8 cellular contexts compared by ENCODE assay signal in genomic region chr7:4479367-4480039, GRCh38.
A peak's percentile ranks its signal among the peaks of the same experiment; 100 is the strongest.
DNase-seq lines count a peak whose midpoint lies in the region; ATAC-seq, FAIRE-seq and TF ChIP-seq lines count a peak whose summit lies in the region.

No MANE protein-coding gene starts in this region.

- no TSS peak for BruUV-seq in HepG2 (replicated peaks; lab: Mats Ljungman, UMichigan)

- ATAC-seq in HepG2 (peak; percentile 90), GM18520 (IDR thresholded peaks at IDR 0.05; ENCODE audit: unreplicated experiment) (no peak), GM18861 (IDR thresholded peaks at IDR 0.05; ENCODE audit: unreplicated experiment) (no peak)
- no peak for ATAC-seq in natural killer cell treated with Interleukin-12 subunit alpha and Interleukin-12 subunit beta and Interleukin-15 and Interleukin-18, amount 100 ng/mL, for 72 hours

- H3K27ac Mint-ChIP-seq in natural killer cell treated with Interleukin-12 subunit alpha and Interleukin-12 subunit beta and Interleukin-15 and Interleukin-18, amount 100 ng/mL, for 72 hours: no peak overlapping the region

- no peak overlapping the region for H3K4me3 Mint-ChIP-seq in natural killer cell treated with Interleukin-12 subunit alpha and Interleukin-12 subunit beta and Interleukin-15 and Interleukin-18, amount 100 ng/mL, for 72 hours

- H3K4me2 ChIP-seq in HepG2 (ENCODE audit: low read depth, low read length): no peak overlapping the region

- H3K36me3 Mint-ChIP-seq in natural killer cell treated with Interleukin-12 subunit alpha and Interleukin-12 subunit beta and Interleukin-15 and Interleukin-18, amount 100 ng/mL, for 72 hours: peaks cover 8% of the 10 kb centered on the region

- POLR2A ChIA-PET in HepG2 (lab: Yijun Ruan, JAX): no interaction called here

- 29% methylated on average over 11 of the region's 12 CpGs for WGBS in HepG2 (ENCODE audit: low lambda C conversion rate)

- H3K4me1 Mint-ChIP-seq in natural killer cell treated with Interleukin-12 subunit alpha and Interleukin-12 subunit beta and Interleukin-15 and Interleukin-18, amount 100 ng/mL, for 72 hours (ENCODE audit: low read depth in 2 of 2): no peaks in the 10 kb centered on the region

- no peaks in the 10 kb centered on the region for H3K27me3 ChIP-seq in HepG2 (ENCODE audit: control insufficient read depth in 1 of 2, insufficient read depth in 2 of 2, low read length in 2 of 2)

- DNase-seq in Caki2 (ENCODE audit: low read depth) (peak; percentile 66), HCEC 1CT (peak; percentile 17), NCI-H510A treated with DMSO at 0.1 percent for 48 hours (lab: John Stamatoyannopoulos, UW) (peak; percentile 63), astrocyte of the hippocampus (ENCODE audit: low read depth, low spot score) (peak; percentile 74), HepG2 (ENCODE audit: low spot score) (peak; percentile 72)
- DNase-seq in natural killer cell treated with Interleukin-12 subunit alpha and Interleukin-12 subunit beta and Interleukin-15 and Interleukin-18, amount 100 ng/mL, for 72 hours (ENCODE audit: low spot score): no peak

- no peaks in the 10 kb centered on the region for H3K4me1 ChIP-seq in HepG2 (ENCODE audit: insufficient read depth, low read length)

- no peak overlapping the region for H3K27ac ChIP-seq in HepG2 (ENCODE audit: extremely low read length, insufficient read depth, low read length)

- H3K4me3 ChIP-seq in HepG2 (replicated peaks in 1 of 3; ENCODE audit: insufficient read depth in 1 of 3, low read depth in 2 of 3, low read length in 3 of 3): no peak overlapping the region

- H4K20me1 ChIP-seq in HepG2 (ENCODE audit: insufficient read depth, low read length): no peaks in the 10 kb centered on the region

- H3K27me3 Mint-ChIP-seq in natural killer cell treated with Interleukin-12 subunit alpha and Interleukin-12 subunit beta and Interleukin-15 and Interleukin-18, amount 100 ng/mL, for 72 hours: peaks cover 13 to 16% of the 10 kb centered on the region in 2 donors

- in situ Hi-C loops in Caki2 (cut with HindIII; ENCODE audit: low pct_unique_long_range_greater_than_20kb, low sequenced_read_pairs) (no loop called here), HepG2 (cut with HindIII; ENCODE audit: extremely low pct_ligation_motif_present, low pct_unique_long_range_greater_than_20kb) (loop anchor here (10.0 kb wide), 1 partner anchor 255 kb away; no protein-coding TSS in a partner anchor)

- H3K36me3 ChIP-seq in HepG2 (replicated peaks in 1 of 2; ENCODE audit: control insufficient read depth in 1 of 2, insufficient read depth in 2 of 2, low read length in 2 of 2): no peaks in the 10 kb centered on the region

- TF ChIP-seq CTCF in HepG2 (CRISPR knock-in tag; IDR thresholded peaks at IDR 0.05): peak; percentile 77

- intact Hi-C loops in HepG2 (cut with micrococcal nuclease; ENCODE audit: unreplicated experiment): loop anchor here (10.0 kb wide), 1 partner anchor 245 kb away; no protein-coding TSS in a partner anchor

- no peaks in the 10 kb centered on the region for H3K79me2 ChIP-seq in HepG2 (ENCODE audit: insufficient read depth, low read length)

- no peak overlapping the region for H2AFZ ChIP-seq in HepG2 (ENCODE audit: low read length)

- CTCF ChIA-PET in HepG2 (lab: Yijun Ruan, JAX; ENCODE audit: low intra/inter-chr PET ratio, low total read pairs): interaction anchor here (0.7 to 1.6 kb wide), 3 partner anchors 253 to 376 kb away, joined by 3 to 6 read pairs (median 3); no protein-coding TSS in a partner anchor

- peaks cover 13% of the 10 kb centered on the region for H3K9me3 ChIP-seq in HepG2 (ENCODE audit: low read length)

- 0 out of 2 replicates have a peak, but pooled peaks have one; percentile 32 for TF ChIP-seq RAD21 in HepG2 (CRISPR knock-in tag; IDR thresholded peaks at IDR 0.05)

- TF ChIP-seq EP300 in HepG2 (IDR thresholded peaks at IDR 0.05; ENCODE audit: low read depth in 2 of 2, low read length in 2 of 2) (no peak), HepG2 (CRISPR knock-in tag; IDR thresholded peaks at IDR 0.05; ENCODE audit: borderline replicate concordance) (no peak)

- H3K9me3 Mint-ChIP-seq in natural killer cell treated with Interleukin-12 subunit alpha and Interleukin-12 subunit beta and Interleukin-15 and Interleukin-18, amount 100 ng/mL, for 72 hours: peaks cover 7% of the 10 kb centered on the region

- no peak overlapping the region for H3K9ac ChIP-seq in HepG2 (ENCODE audit: insufficient read depth, low read depth, low read length)

- FAIRE-seq in HepG2 (lab: Jason Lieb, UNC): peak; percentile 89

- no peak for TF ChIP-seq POLR2A in HepG2 (IDR thresholded peaks at IDR 0.05; ENCODE audit: insufficient read depth in 1 of 2, low read depth in 2 of 2, low read length in 2 of 2)

TF ChIP-seq in HepG2, 621 proteins besides CTCF, POLR2A, EP300 and RAD21 (continues in another document):
- TF ChIP-seq GRHL1 (CRISPR knock-in tag; conservative IDR thresholded peaks at IDR 0.05): no peak
- TF ChIP-seq SMC3 (IDR thresholded peaks at IDR 0.05; ENCODE audit: low read length): peak; percentile 66; the same call in 1 of the 2 replicates
- TF ChIP-seq ISX (CRISPR knock-in tag; conservative IDR thresholded peaks at IDR 0.05): no peak
- TF ChIP-seq STAG1 (CRISPR knock-in tag; IDR thresholded peaks at IDR 0.05): peak; percentile 75
- TF ChIP-seq, protein P1, sequence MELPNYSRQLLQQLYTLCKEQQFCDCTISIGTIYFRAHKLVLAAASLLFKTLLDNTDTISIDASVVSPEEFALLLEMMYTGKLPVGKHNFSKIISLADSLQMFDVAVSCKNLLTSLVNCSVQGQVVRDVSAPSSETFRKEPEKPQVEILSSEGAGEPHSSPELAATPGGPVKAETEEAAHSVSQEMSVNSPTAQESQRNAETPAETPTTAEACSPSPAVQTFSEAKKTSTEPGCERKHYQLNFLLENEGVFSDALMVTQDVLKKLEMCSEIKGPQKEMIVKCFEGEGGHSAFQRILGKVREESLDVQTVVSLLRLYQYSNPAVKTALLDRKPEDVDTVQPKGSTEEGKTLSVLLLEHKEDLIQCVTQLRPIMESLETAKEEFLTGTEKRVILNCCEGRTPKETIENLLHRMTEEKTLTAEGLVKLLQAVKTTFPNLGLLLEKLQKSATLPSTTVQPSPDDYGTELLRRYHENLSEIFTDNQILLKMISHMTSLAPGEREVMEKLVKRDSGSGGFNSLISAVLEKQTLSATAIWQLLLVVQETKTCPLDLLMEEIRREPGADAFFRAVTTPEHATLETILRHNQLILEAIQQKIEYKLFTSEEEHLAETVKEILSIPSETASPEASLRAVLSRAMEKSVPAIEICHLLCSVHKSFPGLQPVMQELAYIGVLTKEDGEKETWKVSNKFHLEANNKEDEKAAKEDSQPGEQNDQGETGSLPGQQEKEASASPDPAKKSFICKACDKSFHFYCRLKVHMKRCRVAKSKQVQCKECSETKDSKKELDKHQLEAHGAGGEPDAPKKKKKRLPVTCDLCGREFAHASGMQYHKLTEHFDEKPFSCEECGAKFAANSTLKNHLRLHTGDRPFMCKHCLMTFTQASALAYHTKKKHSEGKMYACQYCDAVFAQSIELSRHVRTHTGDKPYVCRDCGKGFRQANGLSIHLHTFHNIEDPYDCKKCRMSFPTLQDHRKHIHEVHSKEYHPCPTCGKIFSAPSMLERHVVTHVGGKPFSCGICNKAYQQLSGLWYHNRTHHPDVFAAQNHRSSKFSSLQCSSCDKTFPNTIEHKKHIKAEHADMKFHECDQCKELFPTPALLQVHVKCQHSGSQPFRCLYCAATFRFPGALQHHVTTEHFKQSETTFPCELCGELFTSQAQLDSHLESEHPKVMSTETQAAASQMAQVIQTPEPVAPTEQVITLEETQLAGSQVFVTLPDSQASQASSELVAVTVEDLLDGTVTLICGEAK (IDR thresholded peaks at IDR 0.05): peak; percentile 36; the same call in 1 of the 2 replicates
- TF ChIP-seq, protein P1 (CRISPR knock-in tag; IDR thresholded peaks at IDR 0.05): peak; percentile 97
